ENCODE assay signal across 21 cellular contexts in the genomic region with DNA sequence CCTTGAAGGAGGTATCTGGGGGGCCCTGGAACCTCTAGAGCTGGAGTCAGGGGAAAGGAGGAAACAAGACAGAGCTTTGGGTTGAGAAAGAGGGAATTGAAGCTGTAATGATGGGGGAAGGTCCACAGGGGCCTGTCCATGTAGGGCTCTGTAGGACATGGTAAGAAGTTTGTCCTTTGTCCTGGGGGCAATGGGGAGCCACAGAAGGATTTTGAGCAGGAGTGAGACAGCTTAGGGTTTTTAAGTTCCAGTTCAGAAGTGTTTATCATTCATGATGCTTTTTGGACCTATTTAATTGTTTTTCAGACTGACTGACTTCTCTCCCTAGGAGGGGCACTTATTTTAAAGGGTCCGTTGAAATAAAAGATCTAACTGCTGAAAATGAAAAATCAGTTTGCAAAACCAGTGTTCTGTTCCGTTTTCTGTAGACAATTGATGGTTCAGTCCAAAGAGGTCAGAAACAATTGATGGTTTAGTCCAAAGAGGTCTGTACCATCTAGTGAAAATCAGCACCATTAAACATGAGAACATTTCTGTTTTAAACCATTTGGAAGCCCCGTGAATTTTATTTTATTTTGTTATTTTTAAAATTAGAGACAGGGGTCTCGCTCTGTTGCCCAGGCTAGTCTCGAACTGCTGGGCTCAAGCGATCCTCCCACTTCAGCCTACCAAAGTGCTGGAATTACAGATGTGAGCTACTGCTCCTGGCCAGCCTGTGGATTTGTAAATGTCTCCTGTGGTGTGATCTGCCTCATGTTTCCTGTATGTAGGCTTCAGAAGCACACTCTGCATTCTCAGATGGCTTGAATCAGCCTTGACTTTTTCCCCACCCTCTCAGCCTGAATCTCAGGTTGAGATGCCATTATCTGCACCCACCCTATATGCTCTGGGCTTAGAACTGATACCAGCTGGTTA. TPM values are rescaled to one million over a fixed set of nuclear protein-coding genes. Genes with fewer than 3 reads are reported as not detected.
DNase-seq lines count a peak whose midpoint lies in the region; ATAC-seq and TF ChIP-seq lines count a peak whose summit lies in the region.
"Had no signal": no experiment of that assay in that cellular context is flagged by ENCODE, and none has a peak within 500 bp of the region (broad histone marks: within the 10 kb centered on the region; RNA-seq: fewer than 3 reads in every experiment).

No MANE protein-coding gene starts in this region.

- H2BK5ac ChIP-seq in H9 (ENCODE audit: insufficient read length, low read length) = no peak overlapping the region

- H4K91ac ChIP-seq in H9 (ENCODE audit: insufficient read length, low read depth, low read length) = no peak overlapping the region

- no peaks in the 10 kb centered on the region for H3K9me3 Mint-ChIP-seq in dendritic cell treated with granulocyte-macrophage colony-stimulating factor and Interleukin-4, amounts not matched to agents 40 ng/mL and 50 ng/mL, for 4 days
- H3K9me3 Mint-ChIP-seq in osteocyte (ENCODE audit: unreplicated experiment) = no peaks in the 10 kb centered on the region
- H3K9me3 Mint-ChIP-seq in H9 = no peaks in the 10 kb centered on the region

- H3K27me3 ChIP-seq in hepatocyte = no peaks in the 10 kb centered on the region
- no peaks in the 10 kb centered on the region for H3K27me3 ChIP-seq in H9 (ENCODE audit: insufficient read depth, low read length)
- H3K27me3 ChIP-seq: BE2C had no signal

- WGBS in hepatocyte (ENCODE audit: low lambda C conversion rate, missing lambda C conversion rate) = 94% methylated on average over 6 of the region's 6 CpGs
- no CpG with 5 or more reads among the region's 6 CpGs for WGBS in H9 (ENCODE audit: extremely low coverage, insufficient read length, low lambda C conversion rate)

- no peak overlapping the region for H2BK12ac ChIP-seq in H9 (ENCODE audit: insufficient read length, low read depth, low read length)

- no peak overlapping the region for H2BK15ac ChIP-seq in H9 (ENCODE audit: low read depth, low read length)

- no TSS peak for BruUV-seq in OCI-LY7 (replicated peaks; lab: Mats Ljungman, UMichigan)

- no peak for ATAC-seq in HG02981 (IDR thresholded peaks at IDR 0.05; ENCODE audit: unreplicated experiment)
- ATAC-seq: activated CD4-positive, CD25-positive, alpha-beta regulatory T cell treated with anti-CD3 and anti-CD28 coated beads, Interleukin-2, amount 50 U/mL, for 24 hours; stimulated activated naive CD8-positive, alpha-beta T cell treated with anti-CD3 and anti-CD28 coated beads, Interleukin-15, Interleukin-2, amounts not matched to agents 100 U/mL and 50 U/mL, for 24 hours had no signal

- H3K9me3 ChIP-seq in OCI-LY7 (ENCODE audit: low read length) = no peaks in the 10 kb centered on the region
- H3K9me3 ChIP-seq in hepatocyte (ENCODE audit: low read depth) = no peaks in the 10 kb centered on the region
- H3K9me3 ChIP-seq in H9 (ENCODE audit: control insufficient read depth, low read depth, low read length) = no peaks in the 10 kb centered on the region
- H3K9me3 ChIP-seq: BE2C had no signal

- POLR2A ChIA-PET in OCI-LY7 (lab: Charles Lee) (interaction anchor here (0.5 to 1.0 kb wide), 6 partner anchors 8 to 221 kb away, joined by 3 to 4 read pairs (median 3); a partner anchor contains a TSS), GM10248 (lab: Yijun Ruan, JAX) (interaction anchor here (1.0 kb wide), 1 partner anchor 8 kb away, joined by 5 read pairs; no protein-coding TSS in a partner anchor)

- H3K27ac ChIP-seq in OCI-LY7 (ENCODE audit: low read depth, low read length, poor library complexity, severe bottlenecking) = peak overlapping the region; percentile 45
- H3K27ac ChIP-seq in hepatocyte = no peak overlapping the region
- no peak overlapping the region for H3K27ac ChIP-seq in H9 (ENCODE audit: insufficient read length, low read depth, low read length)

- TF ChIP-seq CTCF in OCI-LY7 (conservative IDR thresholded peaks at IDR 0.05; ENCODE audit: low read length) (no peak), osteocyte (IDR thresholded peaks at IDR 0.05) (no peak), hepatocyte (IDR thresholded peaks at IDR 0.05; ENCODE audit: poor library complexity) (no peak), H9 (conservative IDR thresholded peaks at IDR 0.05) (no peak), GM10248 (IDR thresholded peaks at IDR 0.05; ENCODE audit: control extremely low read depth, extremely low read depth, low read depth, missing control alignments) (no peak)

- H3T11ph ChIP-seq in H9 (ENCODE audit: low read length) = no peak overlapping the region

- intact Hi-C loops in OCI-LY7 (cut with micrococcal nuclease; ENCODE audit: unreplicated experiment) = no loop called here
- intact Hi-C loops in dendritic cell treated with granulocyte-macrophage colony-stimulating factor and Interleukin-4, amounts not matched to agents 40 ng/mL and 50 ng/mL, for 4 days (cut with micrococcal nuclease) = no loop called here

- no peak overlapping the region for H3K4ac ChIP-seq in H9 (ENCODE audit: low read depth, low read length)

- no peak overlapping the region for H3K23ac ChIP-seq in H9 (ENCODE audit: insufficient read length, low read depth, low read length)

- no peak overlapping the region for H2AK5ac ChIP-seq in H9 (ENCODE audit: insufficient read length, low read length)

- H3K4me1 Mint-ChIP-seq in dendritic cell treated with granulocyte-macrophage colony-stimulating factor and Interleukin-4, amounts not matched to agents 40 ng/mL and 50 ng/mL, for 4 days (ENCODE audit: low read depth) = peaks cover 61% of the 10 kb centered on the region
- peaks cover 4% of the 10 kb centered on the region for H3K4me1 Mint-ChIP-seq in osteocyte (ENCODE audit: unreplicated experiment)
- H3K4me1 Mint-ChIP-seq in H9 = peaks cover 2 to 3% of the 10 kb centered on the region in 2 experiments; a peak in 3 of 4 replicates

- peak overlapping the region; percentile 51 for H3K27ac Mint-ChIP-seq in dendritic cell treated with granulocyte-macrophage colony-stimulating factor and Interleukin-4, amounts not matched to agents 40 ng/mL and 50 ng/mL, for 4 days
- H3K27ac Mint-ChIP-seq in osteocyte (ENCODE audit: unreplicated experiment) (peak overlapping the region; percentile 54), H9 (peak overlapping the region in 1 of 3 experiments; percentile 45; a peak in 3 of 7 replicates)

- H3K4me2 ChIP-seq in OCI-LY7 (ENCODE audit: low read length) (peak overlapping the region; percentile 71), hepatocyte (no peak overlapping the region), H9 (ENCODE audit: insufficient read depth, insufficient read length, low read length) (no peak overlapping the region)

- H2AFZ ChIP-seq in OCI-LY7 (ENCODE audit: low read length) (peak overlapping the region; percentile 16; the same call in 1 of the 2 replicates), hepatocyte (no peak overlapping the region), H9 (ENCODE audit: low read length) (no peak overlapping the region)

- no peak overlapping the region for H3K4me3 ChIP-seq in OCI-LY7 (ENCODE audit: low read depth, low read length, poor library complexity, severe bottlenecking)
- no peak overlapping the region for H3K4me3 ChIP-seq in hepatocyte

- no peaks in the 10 kb centered on the region for H3K36me3 ChIP-seq in OCI-LY7 (ENCODE audit: insufficient read depth, low read length)
- no peaks in the 10 kb centered on the region for H3K36me3 ChIP-seq in hepatocyte (replicated peaks; ENCODE audit: insufficient read depth, low read depth)
- H3K36me3 ChIP-seq: BE2C had no signal

- no peaks in the 10 kb centered on the region for H3K23me2 ChIP-seq in H9 (ENCODE audit: insufficient read length, low read depth, low read length, poor library complexity, severe bottlenecking)

- H3K36me3 Mint-ChIP-seq in dendritic cell treated with granulocyte-macrophage colony-stimulating factor and Interleukin-4, amounts not matched to agents 40 ng/mL and 50 ng/mL, for 4 days (ENCODE audit: low read depth) = peaks cover 42% of the 10 kb centered on the region
- peaks cover 3% of the 10 kb centered on the region for H3K36me3 Mint-ChIP-seq in osteocyte (ENCODE audit: unreplicated experiment)
- H3K36me3 Mint-ChIP-seq in H9 (ENCODE audit: insufficient read depth in 1 of 3, low read depth in 3 of 3) = no peaks in the 10 kb centered on the region; a peak in 1 of 7 replicates

- H2BK20ac ChIP-seq in H9 (ENCODE audit: low read depth, low read length, poor library complexity, severe bottlenecking) = no peak overlapping the region

- H3K9me2 ChIP-seq in OCI-LY7 (ENCODE audit: insufficient read depth, low read length) (no peaks in the 10 kb centered on the region), hepatocyte (replicated peaks; ENCODE audit: insufficient read depth) (no peaks in the 10 kb centered on the region)

- no peak overlapping the region for H3K56ac ChIP-seq in H9 (ENCODE audit: insufficient read length, low read depth, low read length)

- peak; percentile 22 for DNase-seq in EL
- peak; percentile 36 for DNase-seq in OCI-LY7 (ENCODE audit: low spot score)
- no peak for DNase-seq in osteocyte (ENCODE audit: extremely low spot score, unreplicated experiment)
- DNase-seq in hepatocyte (ENCODE audit: low spot score) = no peak
- DNase-seq in H9 = no peak
- no peak for DNase-seq in GM10248 (ENCODE audit: extremely low spot score)
- DNase-seq: activated gamma-delta T cell treated with Interleukin-2 at 50 U/mL for 16 hours; aorta; BE2C; DMS153; NCI-H2029 treated with DMSO at 0.1 percent for 48 hours; stimulated activated CD4-positive, alpha-beta T cell treated with anti-CD3 and anti-CD28 coated beads, Interleukin-15, amount 100 ng/mL, for 24 hours; stimulated activated naive CD8-positive, alpha-beta T cell treated with anti-CD3 and anti-CD28 coated beads, Interleukin-15, Interleukin-2, amounts not matched to agents 100 U/mL and 50 U/mL, for 24 hours; trophoblast cell had no signal

- no peaks in the 10 kb centered on the region for H3K79me1 ChIP-seq in H9 (ENCODE audit: insufficient read depth, low read depth, low read length, poor library complexity, severe bottlenecking)

- no peaks in the 10 kb centered on the region for H4K20me1 ChIP-seq in OCI-LY7 (ENCODE audit: insufficient read depth, low read length)
- no peaks in the 10 kb centered on the region for H4K20me1 ChIP-seq in hepatocyte (ENCODE audit: insufficient read depth, poor library complexity, severe bottlenecking)
- no peaks in the 10 kb centered on the region for H4K20me1 ChIP-seq in H9 (ENCODE audit: control insufficient read depth, insufficient read depth, insufficient read length)

- H4K8ac ChIP-seq in H9 (replicated peaks; ENCODE audit: insufficient read length, low read depth, low read length) = no peak overlapping the region

- no peak overlapping the region for H3K18ac ChIP-seq in H9 (ENCODE audit: insufficient read length, low read depth, low read length)

- H3K9ac ChIP-seq in H9 (ENCODE audit: extremely low read depth, insufficient read length, low read length) = no peak overlapping the region

- H3K4me1 ChIP-seq in OCI-LY7 (ENCODE audit: insufficient read depth, low read length, poor library complexity, severe bottlenecking) (peaks cover 45% of the 10 kb centered on the region), hepatocyte (ENCODE audit: insufficient read depth) (no peaks in the 10 kb centered on the region), H9 (ENCODE audit: insufficient read depth, low read length) (no peaks in the 10 kb centered on the region)
- H3K4me1 ChIP-seq: BE2C had no signal

- no peak overlapping the region for H2BK120ac ChIP-seq in H9 (ENCODE audit: low read depth, low read length, poor library complexity, severe bottlenecking)

- H3K4me3 Mint-ChIP-seq in dendritic cell treated with granulocyte-macrophage colony-stimulating factor and Interleukin-4, amounts not matched to agents 40 ng/mL and 50 ng/mL, for 4 days = no peak overlapping the region
- H3K4me3 Mint-ChIP-seq in osteocyte (ENCODE audit: unreplicated experiment) (no peak overlapping the region), H9 (no peak overlapping the region; a peak in 1 of 5 replicates)

- no peak overlapping the region for H3K14ac ChIP-seq in H9 (ENCODE audit: insufficient read depth, low read length)

- H4K5ac ChIP-seq in H9 (ENCODE audit: insufficient read length, low read depth, low read length) = no peak overlapping the region

- H3K27me3 Mint-ChIP-seq in dendritic cell treated with granulocyte-macrophage colony-stimulating factor and Interleukin-4, amounts not matched to agents 40 ng/mL and 50 ng/mL, for 4 days = no peaks in the 10 kb centered on the region
- H3K27me3 Mint-ChIP-seq in osteocyte (ENCODE audit: unreplicated experiment) = no peaks in the 10 kb centered on the region
- no peaks in the 10 kb centered on the region for H3K27me3 Mint-ChIP-seq in H9 (ENCODE audit: low read depth)

- CTCF ChIA-PET in OCI-LY7 (lab: Charles Lee; ENCODE audit: unreplicated experiment) (interaction anchor here (0.6 kb wide), 1 partner anchor 70 kb away, joined by 3 read pairs; no protein-coding TSS in a partner anchor), GM10248 (lab: Yijun Ruan, JAX) (interaction anchor here (0.9 to 2.2 kb wide), 4 partner anchors 8 to 64 kb away, joined by 3 to 7 read pairs (median 4); no protein-coding TSS in a partner anchor)

- H3K79me2 ChIP-seq in OCI-LY7 (ENCODE audit: insufficient read depth, low read depth, low read length) (no peaks in the 10 kb centered on the region; the same call in 1 of the 2 replicates), hepatocyte (peaks cover 15% of the 10 kb centered on the region), H9 (ENCODE audit: insufficient read depth, low read length) (no peaks in the 10 kb centered on the region)

RNA-seq across cellular contexts. Expression of a gene that starts 8.4 kb away (rescaled TPM):
- 84.0 and 109 TPM in 2 replicates for total RNA-seq in OCI-LY7 (2014; rRNA removed; shearing (Covaris generic))
- total RNA-seq in OCI-LY7 (2022) = 111 and 114 TPM in 2 replicates
- 499 and 511 TPM in 2 replicates for total RNA-seq in osteocyte
- total RNA-seq in hepatocyte = 668 and 805 TPM in 2 replicates
- polyA plus RNA-seq in hepatocyte = 1,297 and 1,400 TPM in 2 replicates
- 191 and 194 TPM in 2 replicates for total RNA-seq in H9 (2021)

RNA-seq across cellular contexts. Expression of a gene that starts 8.7 kb away (rescaled TPM):
- 10.0 and 15.6 TPM in 2 replicates for total RNA-seq in OCI-LY7 (2014; rRNA removed; shearing (Covaris generic))
- total RNA-seq in OCI-LY7 (2022) (28.9 and 33.8 TPM in 2 replicates), osteocyte (13.1 and 16.6 TPM in 2 replicates), hepatocyte (7.4 and 9.7 TPM in 2 replicates), H9 (2021) (18.4 and 19.4 TPM in 2 replicates)
- 9.3 and 9.8 TPM in 2 replicates for polyA plus RNA-seq in hepatocyte

RNA-seq across cellular contexts. Expression of a gene that starts 33.0 kb away (rescaled TPM):
- not detected in 2 replicates for total RNA-seq in OCI-LY7 (2014; rRNA removed; shearing (Covaris generic))
- total RNA-seq in OCI-LY7 (2022) = not detected in 2 replicates
- 0.21 and 0.29 TPM in 2 replicates for total RNA-seq in osteocyte
- total RNA-seq in hepatocyte = 0.07 and 0.08 TPM in 2 replicates
- 0.13 TPM in 1 of 2 replicates, not detected in the other for polyA plus RNA-seq in hepatocyte
- 0.15 TPM in 1 of 2 replicates, not detected in the other for total RNA-seq in H9 (2021)
- total RNA-seq: NCI-H460; renal cortical epithelial cell; T-helper 2 cell treated with Interferon-gamma antibody and Interleukin-4, amounts not matched to agents 100 ng/mL and 5 ng/mL, for 36 hours had no signal
- polyA plus RNA-seq: neural cell had no signal

RNA-seq across cellular contexts. Expression of a gene that starts 56.2 kb away (rescaled TPM):
- total RNA-seq in OCI-LY7 (2014; rRNA removed; shearing (Covaris generic)) = 1.8 and 2.2 TPM in 2 replicates
- total RNA-seq in OCI-LY7 (2022) (4.0 and 4.9 TPM in 2 replicates), osteocyte (5.0 and 5.7 TPM in 2 replicates), hepatocyte (1.9 and 2.0 TPM in 2 replicates), H9 (2021) (3.8 and 4.0 TPM in 2 replicates)
- 0.80 and 1.4 TPM in 2 replicates for polyA plus RNA-seq in hepatocyte

Comparison
In these comparisons a context has a peak if more than half of its experiments do, and no peak if none do; other contexts are left out.
1. DNase-seq: peak in EL (single experiment) and OCI-LY7 (single experiment); none in osteocyte (single experiment), hepatocyte (single experiment), H9 (single experiment) and GM10248 (single experiment).